13 cellular contexts compared by ENCODE assay signal in genomic region chr16:84667600-84668309, GRCh38.
"Had no signal": no experiment of that assay in that cellular context is flagged by ENCODE, and none has a peak within 500 bp of the region (broad histone marks: within the 10 kb centered on the region; RNA-seq: fewer than 3 reads in every experiment).

No MANE protein-coding gene starts in this region.

- ATAC-seq: left colon; mucosa of descending colon; naive thymus-derived CD8-positive, alpha-beta T cell had no signal

- H3K9me3 ChIP-seq: adrenal gland, mucosa of descending colon, neutrophil, right atrium auricular region had no signal

- H3K4me3 ChIP-seq: adrenal gland, mucosa of descending colon, right atrium auricular region, skin epidermis had no signal

- H3K27me3 ChIP-seq: adrenal gland, neutrophil, right atrium auricular region had no signal

- H3K4me1 ChIP-seq: adrenal gland, right atrium auricular region had no signal

- H3K27ac ChIP-seq: adrenal gland, neutrophil, right atrium auricular region, skin epidermis had no signal

- DNase-seq: activated CD4-positive, alpha-beta memory T cell treated with anti-CD3 and anti-CD28 coated beads for 36 hours; activated naive CD4-positive, alpha-beta T cell treated with Interleukin-2 at 50 U/mL for 16 hours; adrenal gland; cortex of kidney; foreskin fibroblast; left colon; mucosa of descending colon; naive thymus-derived CD8-positive, alpha-beta T cell; substantia nigra; trophoblast cell had no signal
